In genomic region chr4:154616287-154616686, GRCh38 we compare ENCODE assay signal across 22 cellular contexts. TPM values are rescaled to one million over a fixed set of nuclear protein-coding genes. Genes with fewer than 3 reads are reported as not detected.
A peak's percentile ranks its signal among the peaks of the same experiment; 100 is the strongest.
DNase-seq lines count a peak whose midpoint lies in the region; ATAC-seq and TF ChIP-seq lines count a peak whose summit lies in the region.
"Had no signal": no experiment of that assay in that cellular context is flagged by ENCODE, and none has a peak within 500 bp of the region (broad histone marks: within the 10 kb centered on the region; RNA-seq: fewer than 3 reads in every experiment).

No MANE protein-coding gene starts in this region.

- peak; percentile 4 for ATAC-seq in GM18907 (IDR thresholded peaks at IDR 0.05; ENCODE audit: unreplicated experiment)
- ATAC-seq in HG02973 (IDR thresholded peaks at IDR 0.05; ENCODE audit: unreplicated experiment), result peak; percentile 4
- ATAC-seq: activated naive CD8-positive, alpha-beta T cell treated with anti-CD3 and anti-CD28 coated beads, Interleukin-2, amount 50 U/mL, for 24 hours; body of pancreas; left cardiac atrium; naive thymus-derived CD8-positive, alpha-beta T cell had no signal

- H3K4me3 ChIP-seq in BLaER1 (no peak overlapping the region), liver (ENCODE audit: low read depth in 1 of 3, low read length in 3 of 3) (peak overlapping the region in 1 of 3 donors; percentile 39)
- H3K4me3 ChIP-seq: body of pancreas, HAP-1 had no signal

- H3K4me1 Mint-ChIP-seq in endothelial cell (ENCODE audit: unreplicated experiment), result no peaks in the 10 kb centered on the region

- H3K27ac Mint-ChIP-seq in endothelial cell (ENCODE audit: unreplicated experiment), result no peak overlapping the region
- H3K27ac Mint-ChIP-seq: activated naive CD8-positive, alpha-beta T cell treated with anti-CD3 and anti-CD28 coated beads, Interleukin-2, amount 50 U/mL, for 24 hours; endodermal cell had no signal

- peaks cover 9% of the 10 kb centered on the region; the same call in 1 of the 2 replicates for H3K4me1 ChIP-seq in BLaER1
- peaks cover 9 to 55% (median 49%) of the 10 kb centered on the region in 4 donors for H3K4me1 ChIP-seq in liver (ENCODE audit: control insufficient read depth in 4 of 4, insufficient read depth in 4 of 4, low read length in 3 of 4)
- H3K4me1 ChIP-seq: HAP-1 had no signal

- H3K36me3 ChIP-seq in BLaER1 (no peaks in the 10 kb centered on the region), liver (ENCODE audit: control insufficient read depth in 4 of 4, insufficient read depth in 3 of 4, low read depth in 1 of 4, low read length in 3 of 4) (no peaks in the 10 kb centered on the region)
- H3K36me3 ChIP-seq: HAP-1 had no signal

- TF ChIP-seq CTCF in liver (IDR thresholded peaks at IDR 0.05; ENCODE audit: low read depth, low read length, missing input control), result no peak
- no peak for TF ChIP-seq CTCF in endothelial cell (IDR thresholded peaks at IDR 0.05; ENCODE audit: unreplicated experiment)

- no peaks in the 10 kb centered on the region for H3K9me3 Mint-ChIP-seq in endothelial cell (ENCODE audit: unreplicated experiment)
- H3K9me3 Mint-ChIP-seq: activated naive CD8-positive, alpha-beta T cell treated with anti-CD3 and anti-CD28 coated beads, Interleukin-2, amount 50 U/mL, for 24 hours; endodermal cell; naive thymus-derived CD8-positive, alpha-beta T cell had no signal

- H3K4me2 ChIP-seq in BLaER1, result peak overlapping the region; percentile 37

- DNase-seq in DMS53 (lab: John Stamatoyannopoulos, UW), result no peak
- DNase-seq in endothelial cell (ENCODE audit: low spot score), result no peak
- no peak for DNase-seq in inferior parietal cortex (ENCODE audit: extremely low spot score)
- DNase-seq: activated CD4-positive, CD25-positive, alpha-beta regulatory T cell treated with anti-CD3 and anti-CD28 coated beads, Interleukin-2, amount 50 U/mL, for 72 hours; activated naive CD8-positive, alpha-beta T cell treated with anti-CD3 and anti-CD28 coated beads, Interleukin-2, amount 50 U/mL, for 24 hours; body of pancreas; DND-41; endodermal cell; left cardiac atrium; mesendoderm; naive thymus-derived CD8-positive, alpha-beta T cell; NCI-H1417 treated with DMSO at 0.1 percent for 48 hours; NCI-H526; stimulated activated CD4-positive, alpha-beta T cell treated with anti-CD3 and anti-CD28 coated beads, Interleukin-12 subunit alpha, Interleukin-12 subunit beta, amount 100 ng/mL, for 4 hours had no signal

- H3K27me3 ChIP-seq in BLaER1, result no peaks in the 10 kb centered on the region
- no peaks in the 10 kb centered on the region for H3K27me3 ChIP-seq in liver (ENCODE audit: control insufficient read depth in 4 of 4, insufficient read depth in 4 of 4, low read length in 3 of 4)
- H3K27me3 ChIP-seq: body of pancreas had no signal

- H3K9me3 ChIP-seq in BLaER1 (no peaks in the 10 kb centered on the region), liver (ENCODE audit: control insufficient read depth in 4 of 4, low read length in 3 of 4) (no peaks in the 10 kb centered on the region)
- H3K9me3 ChIP-seq: body of pancreas, HAP-1 had no signal

- H3K27ac ChIP-seq in BLaER1, result no peak overlapping the region
- peak overlapping the region; percentile 74 to 89 for H3K27ac ChIP-seq in liver (ENCODE audit: low read depth in 1 of 2, low read length in 2 of 2)

- no peak overlapping the region for H3K4me3 Mint-ChIP-seq in endothelial cell (ENCODE audit: unreplicated experiment)
- H3K4me3 Mint-ChIP-seq: activated naive CD8-positive, alpha-beta T cell treated with anti-CD3 and anti-CD28 coated beads, Interleukin-2, amount 50 U/mL, for 24 hours; endodermal cell had no signal

- H4K20me1 ChIP-seq in BLaER1, result no peaks in the 10 kb centered on the region

- H3K9ac ChIP-seq in BLaER1, result no peak overlapping the region
- peak overlapping the region in 1 of 2 donors; percentile 54 for H3K9ac ChIP-seq in liver (ENCODE audit: low read depth in 1 of 2, low read length in 2 of 2)

- no peaks in the 10 kb centered on the region for H3K36me3 Mint-ChIP-seq in endothelial cell (ENCODE audit: low read depth, unreplicated experiment)
- H3K36me3 Mint-ChIP-seq: naive thymus-derived CD8-positive, alpha-beta T cell had no signal

- TF ChIP-seq RAD21 in liver (IDR thresholded peaks at IDR 0.05), result no peak

- no peaks in the 10 kb centered on the region for H3K27me3 Mint-ChIP-seq in endothelial cell (ENCODE audit: unreplicated experiment)

- 22% methylated on average over 4 of the region's 4 CpGs for WGBS in liver

TF ChIP-seq in liver, 16 proteins besides CTCF, POLR2A, EP300 and RAD21:
- TF ChIP-seq GABPA (IDR thresholded peaks at IDR 0.05 in 1 of 2, conservative IDR thresholded peaks at IDR 0.05 in 1 of 2), result no peak
- no peak for TF ChIP-seq MAX (IDR thresholded peaks at IDR 0.05)
- TF ChIP-seq JUND (IDR thresholded peaks at IDR 0.05), result no peak
- TF ChIP-seq HNF4G (IDR thresholded peaks at IDR 0.05), result no peak
- no peak for TF ChIP-seq YY1 (IDR thresholded peaks at IDR 0.05)
- TF ChIP-seq HNF4A (conservative IDR thresholded peaks at IDR 0.05), result no peak
- no peak for TF ChIP-seq ZBTB33 (IDR thresholded peaks at IDR 0.05)
TF ChIP-seq in liver: peak in this region for 0.

RNA-seq across cellular contexts. Expression of gene FGG, which starts 3.8 kb away (rescaled TPM):
- total RNA-seq in liver, result over 10,000 TPM; 11,566 to 20,700 TPM
- over 10,000 TPM in 1 of 2 donors, 1,000 to 10,000 TPM in 1; 7,404 to 18,576 TPM for polyA plus RNA-seq in liver
- not detected for total RNA-seq in endothelial cell (ENCODE audit: unreplicated experiment)
- total RNA-seq: body of pancreas; fibroblast of lung; naive thymus-derived CD8-positive, alpha-beta T cell; osteocyte; temporal lobe had no signal
- polyA plus RNA-seq: fibroblast of lung; naive thymus-derived CD8-positive, alpha-beta T cell had no signal

RNA-seq across cellular contexts. Expression of gene FGA, which starts 25.7 kb away (rescaled TPM):
- total RNA-seq in liver (over 10,000 TPM; 12,179 to 25,210 TPM), endothelial cell (ENCODE audit: unreplicated experiment) (not detected)
- polyA plus RNA-seq in liver, result over 10,000 TPM in 1 of 2 donors, 1,000 to 10,000 TPM in 1; 8,747 to 16,618 TPM
- total RNA-seq: fibroblast of lung; naive thymus-derived CD8-positive, alpha-beta T cell; osteocyte; temporal lobe had no signal
- polyA plus RNA-seq: fibroblast of lung; naive thymus-derived CD8-positive, alpha-beta T cell had no signal

RNA-seq across cellular contexts. Expression of gene FGB, which starts 53.5 kb away (rescaled TPM):
- over 10,000 TPM; 11,744 to 21,431 TPM for total RNA-seq in liver
- over 10,000 TPM; 11,318 to 19,021 TPM for polyA plus RNA-seq in liver
- total RNA-seq in endothelial cell (ENCODE audit: unreplicated experiment), result not detected
- total RNA-seq: body of pancreas; fibroblast of lung; naive thymus-derived CD8-positive, alpha-beta T cell; osteocyte; temporal lobe had no signal
- polyA plus RNA-seq: fibroblast of lung; naive thymus-derived CD8-positive, alpha-beta T cell had no signal

Comparison
In these comparisons a context has a peak if more than half of its experiments do, and no peak if none do; other contexts are left out.
1. RNA of gene FGG, which starts 3.8 kb away (total RNA-seq): 11,566 to 20,700 TPM in liver; not detected in endothelial cell (single experiment); every median in the first group is over 1,000 times any median in the second.
2. RNA of gene FGA, which starts 25.7 kb away (total RNA-seq): 12,179 to 25,210 TPM in liver; not detected in endothelial cell (single experiment); every median in the first group is over 1,000 times any median in the second.
3. RNA of gene FGB, which starts 53.5 kb away (total RNA-seq): 11,744 to 21,431 TPM in liver; not detected in endothelial cell (single experiment); every median in the first group is over 1,000 times any median in the second.